ENCODE assay signal across 2 cellular contexts in genomic region chr4:92014060-92014459, GRCh38.
TF ChIP-seq lines count a peak whose summit lies in the region.

No MANE protein-coding gene starts in this region.

TF ChIP-seq in IMR-90, 13 proteins besides CTCF, POLR2A, EP300 and RAD21:
- TF ChIP-seq CEBPB (IDR thresholded peaks at IDR 0.05; ENCODE audit: low read depth, low read length), result peak; percentile 83
- TF ChIP-seq CHD1 (IDR thresholded peaks at IDR 0.05; ENCODE audit: low read depth, low read length), result no peak

TF ChIP-seq in H1, 55 proteins besides CTCF, POLR2A, EP300 and RAD21:
- TF ChIP-seq NRF1 (IDR thresholded peaks at IDR 0.05; ENCODE audit: low read depth, low read length) (no peak), MAX (IDR thresholded peaks at IDR 0.05) (no peak), CEBPB (IDR thresholded peaks at IDR 0.05; ENCODE audit: low read depth, low read length) (peak; percentile 82)
